ENCODE assay signal across 17 cellular contexts in the genomic region with DNA sequence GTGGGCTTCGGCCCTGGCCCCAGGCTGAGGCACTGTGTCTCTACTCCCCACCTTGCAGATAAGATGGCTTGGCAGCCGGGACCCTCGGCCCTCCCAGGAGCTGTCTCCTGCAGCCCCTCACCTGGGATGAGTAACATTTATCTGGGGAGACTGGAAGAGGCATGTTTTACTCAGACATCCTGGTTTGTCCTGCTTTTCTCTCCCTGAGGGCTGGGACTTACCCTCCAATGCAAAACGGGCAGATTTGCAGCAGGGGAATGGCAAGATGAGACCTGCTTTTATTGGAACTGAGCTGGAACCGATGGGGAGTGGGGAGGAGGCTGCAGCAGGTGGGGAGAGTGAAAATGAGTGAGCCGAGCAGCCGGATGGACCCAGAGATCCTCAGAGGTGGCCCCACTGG. TPM values are rescaled to one million over a fixed set of nuclear protein-coding genes. Genes with fewer than 3 reads are reported as not detected.
DNase-seq lines count a peak whose midpoint lies in the region; ATAC-seq and TF ChIP-seq lines count a peak whose summit lies in the region.
"Had no signal": no experiment of that assay in that cellular context is flagged by ENCODE, and none has a peak within 500 bp of the region (broad histone marks: within the 10 kb centered on the region; RNA-seq: fewer than 3 reads in every experiment).

No MANE protein-coding gene starts in this region.

- H3K4me3 ChIP-seq in GM12865 (ENCODE audit: low read depth, low read length), result peak overlapping the region; percentile 59
- no peak overlapping the region for H3K4me3 ChIP-seq in Loucy (ENCODE audit: low read length, poor library complexity, severe bottlenecking)
- H3K4me3 ChIP-seq: body of pancreas, psoas muscle had no signal

- H3K27me3 ChIP-seq in Loucy (ENCODE audit: insufficient read depth, low read length, poor library complexity, severe bottlenecking), result no peaks in the 10 kb centered on the region
- H3K27me3 ChIP-seq: body of pancreas had no signal

- intact Hi-C loops in activated B cell treated with CpG ODN at 0.5 μM for 24 hours (cut with micrococcal nuclease), result no loop called here

- H3K27ac Mint-ChIP-seq in activated B cell treated with CpG ODN at 0.5 μM for 24 hours, result peak overlapping the region; percentile 60
- peak overlapping the region; percentile 71 for H3K27ac Mint-ChIP-seq in mesothelial cell of epicardium

- no peaks in the 10 kb centered on the region for H3K36me3 Mint-ChIP-seq in activated B cell treated with CpG ODN at 0.5 μM for 24 hours (ENCODE audit: low read depth)
- H3K36me3 Mint-ChIP-seq in mesothelial cell of epicardium, result no peaks in the 10 kb centered on the region

- DNase-seq in GM12865 (ENCODE audit: low read depth), result peak; percentile 50
- no peak for DNase-seq in activated B cell treated with CpG ODN at 0.5 μM for 24 hours
- DNase-seq in mesothelial cell of epicardium (ENCODE audit: low spot score in 2 of 2, unreplicated experiment in 2 of 2), result no peak
- DNase-seq in stimulated activated CD4-positive, alpha-beta T cell treated with anti-CD3 and anti-CD28 coated beads, Interleukin-2, amount 100 ng/mL, for 48 hours, result no peak
- no peak for DNase-seq in G401 (ENCODE audit: low spot score)
- DNase-seq: activated CD4-positive, alpha-beta T cell treated with anti-CD3 and anti-CD28 coated beads, Interleukin-2, amount 50 U/mL, for 1 hour; activated naive CD4-positive, alpha-beta T cell treated with anti-CD3 and anti-CD28 coated beads, Interleukin-2, amount 50 U/mL, for 16 hours; activated T-cell treated with anti-CD3 and anti-CD28 coated beads for 4 hours; body of pancreas; dermis blood vessel endothelial cell; hypothalamus; psoas muscle had no signal

- peak overlapping the region; percentile 20 for H3K9ac ChIP-seq in Loucy (ENCODE audit: low read depth, low read length, poor library complexity, severe bottlenecking)

- POLR2A ChIA-PET in activated B cell treated with CpG ODN at 0.5 μM for 24 hours (lab: Charles Lee), result interaction anchor here (1.0 to 1.5 kb wide), 3 partner anchors 14 to 28 kb away, joined by 3 to 4 read pairs (median 4); a partner anchor contains a TSS

- no peak overlapping the region for H3K4me2 ChIP-seq in Loucy (ENCODE audit: low read depth, low read length, poor library complexity, severe bottlenecking)

- no peak overlapping the region for H2AFZ ChIP-seq in Loucy (ENCODE audit: low read length)

- no peaks in the 10 kb centered on the region for H3K9me3 ChIP-seq in Loucy (ENCODE audit: insufficient read depth, low read depth, low read length)
- H3K9me3 ChIP-seq: body of pancreas, psoas muscle had no signal

- H3K4me1 ChIP-seq in Loucy (ENCODE audit: insufficient read depth, low read length, poor library complexity, severe bottlenecking), result peaks cover 8% of the 10 kb centered on the region
- H3K4me1 ChIP-seq: body of pancreas, psoas muscle had no signal

- CTCF ChIA-PET in activated B cell treated with CpG ODN at 0.5 μM for 24 hours (lab: Charles Lee), result interaction anchor here (1.0 kb wide), 1 partner anchor 11 kb away, joined by 3 read pairs; no protein-coding TSS in a partner anchor

- H3K9me3 Mint-ChIP-seq in activated B cell treated with CpG ODN at 0.5 μM for 24 hours (no peaks in the 10 kb centered on the region), mesothelial cell of epicardium (no peaks in the 10 kb centered on the region)

- no peaks in the 10 kb centered on the region for H4K20me1 ChIP-seq in Loucy (ENCODE audit: insufficient read depth, low read length, poor library complexity, severe bottlenecking)

- H3K4me3 Mint-ChIP-seq in activated B cell treated with CpG ODN at 0.5 μM for 24 hours, result peak overlapping the region; percentile 24
- peak overlapping the region; percentile 11 for H3K4me3 Mint-ChIP-seq in mesothelial cell of epicardium

- TF ChIP-seq CTCF in GM12865 (IDR thresholded peaks at IDR 0.05; ENCODE audit: insufficient read depth, low read depth, low read length, missing control alignments) (no peak), Loucy (conservative IDR thresholded peaks at IDR 0.05; ENCODE audit: low read length) (no peak), activated B cell treated with CpG ODN at 0.5 μM for 24 hours (IDR thresholded peaks at IDR 0.05) (no peak), mesothelial cell of epicardium (IDR thresholded peaks at IDR 0.05; ENCODE audit: unreplicated experiment) (no peak)

- H3F3A ChIP-seq in Loucy (ENCODE audit: low read depth), result no peaks in the 10 kb centered on the region

- no peaks in the 10 kb centered on the region for H3K36me3 ChIP-seq in Loucy (ENCODE audit: insufficient read depth, low read length)

- H3K9me2 ChIP-seq in Loucy (replicated peaks; ENCODE audit: low read depth, low read length), result no peaks in the 10 kb centered on the region

- H3K27me3 Mint-ChIP-seq in activated B cell treated with CpG ODN at 0.5 μM for 24 hours, result no peaks in the 10 kb centered on the region
- peaks cover 1% of the 10 kb centered on the region for H3K27me3 Mint-ChIP-seq in mesothelial cell of epicardium (ENCODE audit: low read depth)

- in situ Hi-C loops in G401 (cut with HindIII; ENCODE audit: low sequenced_read_pairs), result no loop called here

- H3K4me1 Mint-ChIP-seq in activated B cell treated with CpG ODN at 0.5 μM for 24 hours (peaks cover 55% of the 10 kb centered on the region), mesothelial cell of epicardium (peaks cover 24% of the 10 kb centered on the region)

- ATAC-seq in activated B cell treated with CpG ODN at 0.5 μM for 24 hours (ENCODE audit: low read depth) (no peak), GM18519 (IDR thresholded peaks at IDR 0.05; ENCODE audit: low FRiP score, unreplicated experiment) (no peak), GM19452 (IDR thresholded peaks at IDR 0.05; ENCODE audit: unreplicated experiment) (no peak)
- ATAC-seq: body of pancreas, psoas muscle had no signal

- H3K79me2 ChIP-seq in Loucy (ENCODE audit: insufficient read depth, low read length), result no peaks in the 10 kb centered on the region

RNA-seq across cellular contexts. Expression of a gene that starts 27.3 kb away (rescaled TPM):
- total RNA-seq in activated B cell treated with CpG ODN at 0.5 μM for 24 hours (66.5 and 66.6 TPM in 2 replicates), mesothelial cell of epicardium (81.5 to 86.9 TPM (median 84.1 TPM) in 3 replicates)
- 43.3 and 70.9 TPM in 2 replicates for total RNA-seq in G401 (2014; rRNA removed; shearing (Covaris generic))

RNA-seq across cellular contexts. Expression of a gene that starts 39.9 kb away (rescaled TPM):
- total RNA-seq in activated B cell treated with CpG ODN at 0.5 μM for 24 hours (1.1 and 2.5 TPM in 2 replicates), mesothelial cell of epicardium (not detected in 3 replicates)
- 0.12 and 1.2 TPM in 2 replicates for total RNA-seq in G401 (2014; rRNA removed; shearing (Covaris generic))
- total RNA-seq: body of pancreas, left lobe of liver, psoas muscle, SK-MEL-5 had no signal
